ENCODE assay signal across 27 cellular contexts in genomic region chr5:75062925-75063531, GRCh38. TPM values are rescaled to one million over a fixed set of nuclear protein-coding genes. Genes with fewer than 3 reads are reported as not detected.
DNase-seq lines count a peak whose midpoint lies in the region; ATAC-seq lines count a peak whose summit lies in the region.
"Had no signal": no experiment of that assay in that cellular context is flagged by ENCODE, and none has a peak within 500 bp of the region (broad histone marks: within the 10 kb centered on the region; RNA-seq: fewer than 3 reads in every experiment).

No MANE protein-coding gene starts in this region.

- H3K36me3 Mint-ChIP-seq in stimulated activated naive CD8-positive, alpha-beta T cell treated with anti-CD3 and anti-CD28 coated beads, Interleukin-15, Interleukin-2, amounts not matched to agents 100 ng/mL and 50 ng/mL, for 24 hours (ENCODE audit: low read depth): peaks cover 5% of the 10 kb centered on the region
- H3K36me3 Mint-ChIP-seq in T-helper 17 cell (ENCODE audit: low read depth): no peaks in the 10 kb centered on the region

- H3K9me3 ChIP-seq in T-helper 17 cell (ENCODE audit: control insufficient read depth, low read length, poor library complexity, severe bottlenecking): no peaks in the 10 kb centered on the region
- H3K9me3 ChIP-seq: HAP-1, lower lobe of right lung, mucosa of descending colon, right lobe of liver, SK-N-SH, tibial nerve had no signal

- H3K4me1 Mint-ChIP-seq in stimulated activated naive CD8-positive, alpha-beta T cell treated with anti-CD3 and anti-CD28 coated beads, Interleukin-15, Interleukin-2, amounts not matched to agents 100 ng/mL and 50 ng/mL, for 24 hours (ENCODE audit: low read depth): peaks cover 51% of the 10 kb centered on the region
- peaks cover 26% of the 10 kb centered on the region for H3K4me1 Mint-ChIP-seq in T-helper 17 cell

- no peaks in the 10 kb centered on the region for H3K9me3 Mint-ChIP-seq in stimulated activated naive CD8-positive, alpha-beta T cell treated with anti-CD3 and anti-CD28 coated beads, Interleukin-15, Interleukin-2, amounts not matched to agents 100 ng/mL and 50 ng/mL, for 24 hours
- H3K9me3 Mint-ChIP-seq: central memory CD8-positive, alpha-beta T cell; T-helper 2 cell treated with Interferon-gamma antibody and Interleukin-4, amounts not matched to agents 5 μg/mL and 100 μg/mL, for 36 hours had no signal

- H3K27me3 Mint-ChIP-seq in stimulated activated naive CD8-positive, alpha-beta T cell treated with anti-CD3 and anti-CD28 coated beads, Interleukin-15, Interleukin-2, amounts not matched to agents 100 ng/mL and 50 ng/mL, for 24 hours: no peaks in the 10 kb centered on the region
- peaks cover 4% of the 10 kb centered on the region for H3K27me3 Mint-ChIP-seq in T-helper 17 cell
- H3K27me3 Mint-ChIP-seq: central memory CD8-positive, alpha-beta T cell had no signal

- no peak overlapping the region for H3K4me3 Mint-ChIP-seq in stimulated activated naive CD8-positive, alpha-beta T cell treated with anti-CD3 and anti-CD28 coated beads, Interleukin-15, Interleukin-2, amounts not matched to agents 100 ng/mL and 50 ng/mL, for 24 hours
- H3K4me3 Mint-ChIP-seq in T-helper 17 cell: no peak overlapping the region
- H3K4me3 Mint-ChIP-seq: central memory CD8-positive, alpha-beta T cell; T-helper 2 cell treated with Interferon-gamma antibody and Interleukin-4, amounts not matched to agents 5 μg/mL and 100 μg/mL, for 36 hours had no signal

- no peak for ATAC-seq in stimulated activated naive CD8-positive, alpha-beta T cell treated with anti-CD3 and anti-CD28 coated beads, Interleukin-15, Interleukin-2, amounts not matched to agents 100 U/mL and 50 U/mL, for 24 hours
- ATAC-seq in GM21723 (IDR thresholded peaks at IDR 0.05; ENCODE audit: unreplicated experiment) (peak; percentile 69), T-helper 17 cell (no peak)
- ATAC-seq: lower lobe of right lung, mucosa of descending colon, right lobe of liver had no signal

- peak overlapping the region; percentile 72 for H3K27ac Mint-ChIP-seq in stimulated activated naive CD8-positive, alpha-beta T cell treated with anti-CD3 and anti-CD28 coated beads, Interleukin-15, Interleukin-2, amounts not matched to agents 100 ng/mL and 50 ng/mL, for 24 hours
- H3K27ac Mint-ChIP-seq in T-helper 17 cell: peak overlapping the region; percentile 46
- H3K27ac Mint-ChIP-seq: T-helper 2 cell treated with Interferon-gamma antibody and Interleukin-4, amounts not matched to agents 5 μg/mL and 100 μg/mL, for 36 hours had no signal

- DNase-seq in stimulated activated naive CD8-positive, alpha-beta T cell treated with anti-CD3 and anti-CD28 coated beads, Interleukin-15, Interleukin-2, amounts not matched to agents 100 U/mL and 50 U/mL, for 24 hours: no peak
- no peak for DNase-seq in T-helper 17 cell
- no peak for DNase-seq in NCI-H510A treated with DMSO at 0.1 percent for 48 hours (lab: John Stamatoyannopoulos, UW)
- DNase-seq in effector CD4-positive, alpha-beta T cell: no peak
- no peak for DNase-seq in NCI-H1417 treated with DMSO at 0.1 percent for 48 hours (lab: John Stamatoyannopoulos, UW)
- no peak for DNase-seq in stimulated activated CD4-positive, alpha-beta T cell treated with anti-CD3 and anti-CD28 coated beads, Interleukin-1b, Interleukin-23, amount 100 ng/mL, for 48 hours
- DNase-seq: activated CD4-positive, alpha-beta T cell treated with anti-CD3 and anti-CD28 coated beads, Interleukin-2, amount 50 U/mL, for 48 hours; C1 segment of cervical spinal cord; dorsolateral prefrontal cortex; glutamatergic neuron; IMR-90; lower lobe of right lung; mucosa of descending colon; NCI-H1105 treated with DMSO at 0.1 percent for 48 hours; OCI-M1; right lobe of liver; SK-N-SH; stimulated activated CD4-positive, alpha-beta T cell treated with anti-CD3 and anti-CD28 coated beads, Interleukin-12 subunit alpha, Interleukin-12 subunit beta, amount 100 ng/mL, for 4 hours; stimulated activated CD4-positive, alpha-beta T cell treated with anti-CD3 and anti-CD28 coated beads, Interleukin-4, amount 100 ng/mL, for 4 hours; stimulated activated naive CD4-positive, alpha-beta T cell treated with Interleukin-2 at 50 U/mL for 16 hours had no signal

RNA-seq across cellular contexts. Expression of gene GCNT4, which starts 10.7 kb away (rescaled TPM):
- total RNA-seq in T-helper 17 cell: 1 to 10 TPM; 4.9 to 5.3 TPM
- total RNA-seq: endothelial cell of umbilical vein had no signal
